In genomic region chr1:161176468-161177111, GRCh38 we compare ENCODE assay signal across 8 cellular contexts. TPM values are rescaled to one million over a fixed set of nuclear protein-coding genes. Genes with fewer than 3 reads are reported as not detected.
DNase-seq lines count a peak whose midpoint lies in the region; ATAC-seq and TF ChIP-seq lines count a peak whose summit lies in the region.

No MANE protein-coding gene starts in this region.

- H3K4me1 Mint-ChIP-seq in CD4-positive, alpha-beta T cell (ENCODE audit: low read depth): peaks cover 66% of the 10 kb centered on the region
- H3K4me1 Mint-ChIP-seq in naive thymus-derived CD4-positive, alpha-beta T cell: peaks cover 48 to 83% (median 68%) of the 10 kb centered on the region in 7 donors

- DNase-seq in CD4-positive, alpha-beta T cell: no peak
- DNase-seq in Karpas-422 (no peak), dorsolateral prefrontal cortex (no peak), NCI-H1694 (lab: John Stamatoyannopoulos, UW) (no peak), RKO (ENCODE audit: low spot score) (no peak), T1000 (lab: John Stamatoyannopoulos, UW) (no peak)
- no peak for DNase-seq in naive thymus-derived CD4-positive, alpha-beta T cell
- no peak for DNase-seq in stimulated activated CD4-positive, alpha-beta T cell treated with anti-CD3 and anti-CD28 coated beads, Interleukin-15, amount 100 ng/mL, for 24 hours

- no peaks in the 10 kb centered on the region for H3K27me3 Mint-ChIP-seq in CD4-positive, alpha-beta T cell
- H3K27me3 Mint-ChIP-seq in naive thymus-derived CD4-positive, alpha-beta T cell: no peaks in the 10 kb centered on the region

- H3K36me3 ChIP-seq in Karpas-422 (ENCODE audit: insufficient read depth, low read length): peaks cover 13% of the 10 kb centered on the region
- peaks cover 0 to 47% (median 13%) of the 10 kb centered on the region in 3 experiments for H3K36me3 ChIP-seq in naive thymus-derived CD4-positive, alpha-beta T cell (ENCODE audit: control insufficient read depth in 2 of 3, insufficient read depth in 3 of 3, low read length in 3 of 3)

- peak overlapping the region; percentile 77; the same call in 1 of the 2 replicates for H2AFZ ChIP-seq in Karpas-422 (ENCODE audit: low read length)

- peak overlapping the region; percentile 97 for H3K27ac Mint-ChIP-seq in CD4-positive, alpha-beta T cell
- peak overlapping the region; percentile 94 to 100 (median 97) for H3K27ac Mint-ChIP-seq in naive thymus-derived CD4-positive, alpha-beta T cell

- no peak for ATAC-seq in CD4-positive, alpha-beta T cell (ENCODE audit: poor library complexity)
- ATAC-seq in naive thymus-derived CD4-positive, alpha-beta T cell: no peak

- H3K9me3 Mint-ChIP-seq in CD4-positive, alpha-beta T cell: no peaks in the 10 kb centered on the region
- H3K9me3 Mint-ChIP-seq in naive thymus-derived CD4-positive, alpha-beta T cell: no peaks in the 10 kb centered on the region

- peak overlapping the region; percentile 89 for H3K27ac ChIP-seq in CD4-positive, alpha-beta T cell (ENCODE audit: low read depth, low read length)
- H3K27ac ChIP-seq in Karpas-422 (ENCODE audit: low read length) (peak overlapping the region; percentile 58), dorsolateral prefrontal cortex (peak overlapping the region in 58 of 59 donors; percentile 44 to 97 (median 90))
- peak overlapping the region; percentile 93 for H3K27ac ChIP-seq in naive thymus-derived CD4-positive, alpha-beta T cell (ENCODE audit: low read depth, low read length)

- peak overlapping the region; percentile 79 for H3K9ac ChIP-seq in Karpas-422 (ENCODE audit: low read length)

- peak overlapping the region; percentile 100 for H3K4me3 Mint-ChIP-seq in CD4-positive, alpha-beta T cell
- peak overlapping the region; percentile 94 to 100 (median 98) for H3K4me3 Mint-ChIP-seq in naive thymus-derived CD4-positive, alpha-beta T cell

- no peaks in the 10 kb centered on the region for H4K20me1 ChIP-seq in Karpas-422 (ENCODE audit: insufficient read depth, low read depth, low read length)

- H3K4me2 ChIP-seq in Karpas-422 (ENCODE audit: low read depth, low read length, poor library complexity, severe bottlenecking): peak overlapping the region; percentile 98

- H3K27me3 ChIP-seq in CD4-positive, alpha-beta T cell (ENCODE audit: control insufficient read depth, insufficient read depth, low read length): no peaks in the 10 kb centered on the region
- H3K27me3 ChIP-seq in Karpas-422 (ENCODE audit: low read length): no peaks in the 10 kb centered on the region
- H3K27me3 ChIP-seq in dorsolateral prefrontal cortex: no peaks in the 10 kb centered on the region
- H3K27me3 ChIP-seq in naive thymus-derived CD4-positive, alpha-beta T cell (ENCODE audit: control insufficient read depth in 2 of 2, insufficient read depth in 2 of 2, low read length in 2 of 2): no peaks in the 10 kb centered on the region

- TF ChIP-seq CTCF in CD4-positive, alpha-beta T cell (IDR thresholded peaks at IDR 0.05): no peak
- no peak for TF ChIP-seq CTCF in dorsolateral prefrontal cortex (IDR thresholded peaks at IDR 0.05 in 54 of 56, conservative IDR thresholded peaks at IDR 0.05 in 2 of 56; ENCODE audit: low read depth in 1 of 56, partially characterized antibody in 56 of 56)

- intact Hi-C loops in CD4-positive, alpha-beta T cell (cut with DNase I, micrococcal nuclease): loop anchor here in 1 of 2 experiments (2.0 to 5.0 kb wide), 2 partner anchors 14 to 46 kb away; partner anchors contain the start of gene APOA2
- intact Hi-C loops in dorsolateral prefrontal cortex (cut with DNase I): no loop called here
- intact Hi-C loops in naive thymus-derived CD4-positive, alpha-beta T cell (cut with micrococcal nuclease): loop anchor here (1.0 to 2.0 kb wide), 7 partner anchors 9 to 49 kb away; partner anchors contain the start of genes PPOX (in 2 of the 2), NDUFS2 (in 1 of the 2), UFC1 (in 1 of the 2) and USP21 (in 1 of the 2)

- H3K4me1 ChIP-seq in Karpas-422 (ENCODE audit: low read length): peaks cover 25% of the 10 kb centered on the region
- peaks cover 29 to 32% of the 10 kb centered on the region in 2 donors for H3K4me1 ChIP-seq in naive thymus-derived CD4-positive, alpha-beta T cell (ENCODE audit: control insufficient read depth in 2 of 2, insufficient read depth in 2 of 2, low read length in 2 of 2)

- H3K9me3 ChIP-seq in CD4-positive, alpha-beta T cell (ENCODE audit: control insufficient read depth, low read length): no peaks in the 10 kb centered on the region
- no peaks in the 10 kb centered on the region for H3K9me3 ChIP-seq in Karpas-422 (ENCODE audit: low read length)
- no peaks in the 10 kb centered on the region for H3K9me3 ChIP-seq in naive thymus-derived CD4-positive, alpha-beta T cell (ENCODE audit: control insufficient read depth in 2 of 3, low read length in 3 of 3)

- H3K36me3 Mint-ChIP-seq in CD4-positive, alpha-beta T cell (ENCODE audit: low read depth): peaks cover 57% of the 10 kb centered on the region
- H3K36me3 Mint-ChIP-seq in naive thymus-derived CD4-positive, alpha-beta T cell: peaks cover 9 to 34% (median 20%) of the 10 kb centered on the region in 5 donors

- POLR2A ChIA-PET in CD4-positive, alpha-beta T cell (lab: Charles Lee): interaction anchor here (0.8 to 3.5 kb wide), 10 partner anchors 9 to 137 kb away, joined by 3 to 31 read pairs (median 6); partner anchors contain the start of genes ARHGAP30, DEDD, NDUFS2 and PPOX
- POLR2A ChIA-PET in naive thymus-derived CD4-positive, alpha-beta T cell (lab: Charles Lee): interaction anchor here (0.6 to 3.7 kb wide), 19 partner anchors 9 to 590 kb away, joined by 3 to 49 read pairs (median 4); partner anchors contain the start of genes DEDD, NDUFS2, PPOX and TOMM40L

- H3K79me2 ChIP-seq in Karpas-422 (ENCODE audit: low read length): peaks cover 15% of the 10 kb centered on the region

- CTCF ChIA-PET in CD4-positive, alpha-beta T cell (lab: Charles Lee): interaction anchor here (0.9 to 2.3 kb wide), 5 partner anchors 11 to 206 kb away, joined by 3 to 18 read pairs (median 6); partner anchors contain the start of genes PPOX and TOMM40L
- CTCF ChIA-PET in naive thymus-derived CD4-positive, alpha-beta T cell (lab: Charles Lee): interaction anchor here (0.6 to 3.4 kb wide), 7 partner anchors 9 to 205 kb away, joined by 3 to 28 read pairs (median 3); partner anchors contain the start of genes PPOX and TOMM40L

- no peaks in the 10 kb centered on the region for H3K9me2 ChIP-seq in Karpas-422 (replicated peaks; ENCODE audit: insufficient read depth, low read length)

- H3K4me3 ChIP-seq in Karpas-422 (ENCODE audit: low read length) (peak overlapping the region; percentile 86), dorsolateral prefrontal cortex (peak overlapping the region; percentile 37 to 98 (median 86))
- peak overlapping the region; percentile 93 for H3K4me3 ChIP-seq in naive thymus-derived CD4-positive, alpha-beta T cell (ENCODE audit: low read length)

RNA-seq across cellular contexts. Expression of gene B4GALT3, which starts 0.7 kb away (rescaled TPM):
- total RNA-seq in CD4-positive, alpha-beta T cell: 10 to 100 TPM; 40.8 to 44.3 TPM
- 34.9 and 54.7 TPM in 2 replicates for total RNA-seq in Karpas-422 (2014; rRNA removed; shearing (Covaris generic); ENCODE audit: low replicate concordance)
- 10 to 100 TPM; 17.8 to 52.2 (median 29.1) TPM for total RNA-seq in dorsolateral prefrontal cortex
- 10 to 100 TPM; 40.5 to 83.7 (median 54.3) TPM for total RNA-seq in naive thymus-derived CD4-positive, alpha-beta T cell
- 10 to 100 TPM; 36.2 to 52.5 TPM for polyA plus RNA-seq in naive thymus-derived CD4-positive, alpha-beta T cell

RNA-seq across cellular contexts. Expression of gene PPOX, which starts 10.4 kb away (rescaled TPM):
- total RNA-seq in CD4-positive, alpha-beta T cell: 10 to 100 TPM; 28.6 to 31.5 TPM
- total RNA-seq in Karpas-422 (2014; rRNA removed; shearing (Covaris generic); ENCODE audit: low replicate concordance): 37.0 and 60.8 TPM in 2 replicates
- total RNA-seq in dorsolateral prefrontal cortex: 10 to 100 TPM; 18.7 to 52.5 (median 36.8) TPM
- 10 to 100 TPM; 39.7 to 76.2 (median 43.4) TPM for total RNA-seq in naive thymus-derived CD4-positive, alpha-beta T cell
- 10 to 100 TPM; 20.1 to 22.9 TPM for polyA plus RNA-seq in naive thymus-derived CD4-positive, alpha-beta T cell

RNA-seq across cellular contexts. Expression of gene USP21, which starts 17.3 kb away (rescaled TPM):
- 10 to 100 TPM; 44.4 to 45.6 TPM for total RNA-seq in CD4-positive, alpha-beta T cell
- total RNA-seq in Karpas-422 (2014; rRNA removed; shearing (Covaris generic); ENCODE audit: low replicate concordance): 21.9 and 43.9 TPM in 2 replicates
- 10 to 100 TPM; 24.5 to 66.1 (median 40.0) TPM for total RNA-seq in dorsolateral prefrontal cortex
- total RNA-seq in naive thymus-derived CD4-positive, alpha-beta T cell: 10 to 100 TPM; 36.0 to 66.0 (median 38.6) TPM
- polyA plus RNA-seq in naive thymus-derived CD4-positive, alpha-beta T cell: 10 to 100 TPM; 15.2 to 35.0 TPM

RNA-seq across cellular contexts. Expression of gene ADAMTS4, which starts 22.3 kb away (rescaled TPM):
- total RNA-seq in CD4-positive, alpha-beta T cell: under 1 TPM; 0.28 to 0.60 TPM
- total RNA-seq in Karpas-422 (2014; rRNA removed; shearing (Covaris generic); ENCODE audit: low replicate concordance): 0.15 TPM in 1 of 2 replicates, not detected in the other
- total RNA-seq in dorsolateral prefrontal cortex: 100 to 1,000 TPM in 8 of 120 experiments, 10 to 100 TPM in 98, 1 to 10 TPM in 14; 2.9 to 153 (median 35.3) TPM
- total RNA-seq in naive thymus-derived CD4-positive, alpha-beta T cell: 1 to 10 TPM in 4 of 5 experiments, under 1 TPM in 1; 0.70 to 3.3 (median 1.6) TPM
- under 1 TPM; 0.21 to 0.38 TPM for polyA plus RNA-seq in naive thymus-derived CD4-positive, alpha-beta T cell

RNA-seq across cellular contexts. Expression of gene UFC1, which starts 22.8 kb away (rescaled TPM):
- 10 to 100 TPM; 96.6 to 97.8 TPM for total RNA-seq in CD4-positive, alpha-beta T cell
- 72.5 and 100.0 TPM in 2 replicates for total RNA-seq in Karpas-422 (2014; rRNA removed; shearing (Covaris generic); ENCODE audit: low replicate concordance)
- total RNA-seq in dorsolateral prefrontal cortex: 100 to 1,000 TPM in 2 of 120 experiments, 10 to 100 TPM in 118; 55.5 to 108 (median 76.8) TPM
- total RNA-seq in naive thymus-derived CD4-positive, alpha-beta T cell: 100 to 1,000 TPM in 2 of 5 experiments, 10 to 100 TPM in 3; 83.7 to 116 (median 98.9) TPM
- 100 to 1,000 TPM; 129 to 132 TPM for polyA plus RNA-seq in naive thymus-derived CD4-positive, alpha-beta T cell

Comparison
In these comparisons a context has a peak if more than half of its experiments do, and no peak if none do; other contexts are left out.
1. intact Hi-C loops: an anchor here in naive thymus-derived CD4-positive, alpha-beta T cell (1.0 to 2.0 kb wide); none called in dorsolateral prefrontal cortex.